1 cellular context compared by ENCODE assay signal in the genomic region with DNA sequence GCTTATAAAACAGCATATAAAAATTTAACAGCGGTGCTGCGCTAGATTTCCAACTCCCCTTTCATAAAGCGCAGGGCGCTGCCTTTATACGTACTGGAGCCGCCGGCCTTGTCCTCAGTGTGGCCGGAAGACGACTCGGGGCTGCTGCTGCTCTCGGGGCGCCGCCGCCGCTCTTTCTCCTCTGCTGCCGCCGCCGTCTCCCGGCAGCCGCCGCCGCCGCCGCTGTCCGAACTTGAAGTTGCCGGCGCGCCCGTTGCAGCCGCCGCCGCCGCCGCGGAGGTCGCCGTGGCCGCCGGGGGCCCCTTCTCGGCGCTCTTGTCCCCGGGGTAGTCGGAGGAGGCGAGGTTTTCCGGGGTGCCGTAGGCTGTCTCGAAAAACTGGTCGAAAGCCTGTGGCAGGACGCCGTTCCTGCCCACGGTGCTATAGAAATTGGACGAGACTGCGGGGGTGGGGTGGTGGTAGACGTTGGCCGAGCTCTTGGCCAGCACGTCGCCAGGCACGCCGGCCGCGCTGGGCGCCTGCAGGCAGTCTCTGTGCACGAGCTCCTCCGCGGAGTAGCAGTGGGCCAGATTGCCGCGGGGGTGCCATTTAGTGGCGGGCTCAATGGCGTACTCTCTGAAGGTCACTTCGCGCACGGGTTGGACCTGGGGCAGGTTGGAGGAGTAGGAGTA.
TF ChIP-seq lines count a peak whose summit lies in the region.

No MANE protein-coding gene starts in this region.

TF ChIP-seq in H1, 55 proteins besides CTCF, POLR2A, EP300 and RAD21:
- no peak for TF ChIP-seq ASH2L (IDR thresholded peaks at IDR 0.05; ENCODE audit: low read length)
- TF ChIP-seq RNF2 (IDR thresholded peaks at IDR 0.05; ENCODE audit: borderline replicate concordance, low read depth, low read length, missing control alignments, poor library complexity, severe bottlenecking): peak; percentile 84
- TF ChIP-seq EZH2 (IDR thresholded peaks at IDR 0.05; ENCODE audit: low read depth, low read length, severe bottlenecking): peak; percentile 85
- peak; percentile 75 for TF ChIP-seq SUZ12 (IDR thresholded peaks at IDR 0.05; ENCODE audit: low read length)
- TF ChIP-seq CREB1 (IDR thresholded peaks at IDR 0.05): peak; percentile 69
